Comparison of ENCODE assay signal across 1 cellular context in the genomic region with DNA sequence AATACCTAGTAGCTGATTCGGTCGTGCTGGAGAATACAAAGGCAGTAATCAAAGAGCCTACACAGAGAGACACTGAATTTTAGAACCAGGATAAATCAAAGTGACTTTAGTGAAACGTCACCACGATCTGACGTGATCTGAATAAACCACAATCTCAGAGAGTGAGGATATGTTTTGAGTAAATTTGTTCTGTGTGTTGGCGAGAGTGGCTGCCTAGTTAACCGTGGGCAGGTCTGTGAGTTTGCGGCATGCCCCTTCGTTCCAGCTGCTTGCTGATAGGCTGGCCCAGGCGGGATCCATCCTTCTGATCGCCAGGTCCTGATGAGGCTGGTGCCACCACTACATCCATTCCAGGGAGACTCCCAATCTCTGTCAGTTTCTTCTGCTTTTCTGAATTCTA.
A peak's percentile ranks its signal among the peaks of the same experiment; 100 is the strongest.
TF ChIP-seq lines count a peak whose summit lies in the region.

No MANE protein-coding gene starts in this region.

TF ChIP-seq in GM12878, 131 proteins besides CTCF, POLR2A, EP300 and RAD21 (continued from another document):
- TF ChIP-seq, protein P1, sequence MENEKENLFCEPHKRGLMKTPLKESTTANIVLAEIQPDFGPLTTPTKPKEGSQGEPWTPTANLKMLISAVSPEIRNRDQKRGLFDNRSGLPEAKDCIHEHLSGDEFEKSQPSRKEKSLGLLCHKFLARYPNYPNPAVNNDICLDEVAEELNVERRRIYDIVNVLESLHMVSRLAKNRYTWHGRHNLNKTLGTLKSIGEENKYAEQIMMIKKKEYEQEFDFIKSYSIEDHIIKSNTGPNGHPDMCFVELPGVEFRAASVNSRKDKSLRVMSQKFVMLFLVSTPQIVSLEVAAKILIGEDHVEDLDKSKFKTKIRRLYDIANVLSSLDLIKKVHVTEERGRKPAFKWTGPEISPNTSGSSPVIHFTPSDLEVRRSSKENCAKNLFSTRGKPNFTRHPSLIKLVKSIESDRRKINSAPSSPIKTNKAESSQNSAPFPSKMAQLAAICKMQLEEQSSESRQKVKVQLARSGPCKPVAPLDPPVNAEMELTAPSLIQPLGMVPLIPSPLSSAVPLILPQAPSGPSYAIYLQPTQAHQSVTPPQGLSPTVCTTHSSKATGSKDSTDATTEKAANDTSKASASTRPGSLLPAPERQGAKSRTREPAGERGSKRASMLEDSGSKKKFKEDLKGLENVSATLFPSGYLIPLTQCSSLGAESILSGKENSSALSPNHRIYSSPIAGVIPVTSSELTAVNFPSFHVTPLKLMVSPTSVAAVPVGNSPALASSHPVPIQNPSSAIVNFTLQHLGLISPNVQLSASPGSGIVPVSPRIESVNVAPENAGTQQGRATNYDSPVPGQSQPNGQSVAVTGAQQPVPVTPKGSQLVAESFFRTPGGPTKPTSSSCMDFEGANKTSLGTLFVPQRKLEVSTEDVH (IDR thresholded peaks at IDR 0.05; ENCODE audit: low read depth, partially characterized antibody): no peak
- TF ChIP-seq, protein P2, sequence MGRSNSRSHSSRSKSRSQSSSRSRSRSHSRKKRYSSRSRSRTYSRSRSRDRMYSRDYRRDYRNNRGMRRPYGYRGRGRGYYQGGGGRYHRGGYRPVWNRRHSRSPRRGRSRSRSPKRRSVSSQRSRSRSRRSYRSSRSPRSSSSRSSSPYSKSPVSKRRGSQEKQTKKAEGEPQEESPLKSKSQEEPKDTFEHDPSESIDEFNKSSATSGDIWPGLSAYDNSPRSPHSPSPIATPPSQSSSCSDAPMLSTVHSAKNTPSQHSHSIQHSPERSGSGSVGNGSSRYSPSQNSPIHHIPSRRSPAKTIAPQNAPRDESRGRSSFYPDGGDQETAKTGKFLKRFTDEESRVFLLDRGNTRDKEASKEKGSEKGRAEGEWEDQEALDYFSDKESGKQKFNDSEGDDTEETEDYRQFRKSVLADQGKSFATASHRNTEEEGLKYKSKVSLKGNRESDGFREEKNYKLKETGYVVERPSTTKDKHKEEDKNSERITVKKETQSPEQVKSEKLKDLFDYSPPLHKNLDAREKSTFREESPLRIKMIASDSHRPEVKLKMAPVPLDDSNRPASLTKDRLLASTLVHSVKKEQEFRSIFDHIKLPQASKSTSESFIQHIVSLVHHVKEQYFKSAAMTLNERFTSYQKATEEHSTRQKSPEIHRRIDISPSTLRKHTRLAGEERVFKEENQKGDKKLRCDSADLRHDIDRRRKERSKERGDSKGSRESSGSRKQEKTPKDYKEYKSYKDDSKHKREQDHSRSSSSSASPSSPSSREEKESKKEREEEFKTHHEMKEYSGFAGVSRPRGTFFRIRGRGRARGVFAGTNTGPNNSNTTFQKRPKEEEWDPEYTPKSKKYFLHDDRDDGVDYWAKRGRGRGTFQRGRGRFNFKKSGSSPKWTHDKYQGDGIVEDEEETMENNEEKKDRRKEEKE (IDR thresholded peaks at IDR 0.05): no peak
- TF ChIP-seq, protein P3, sequence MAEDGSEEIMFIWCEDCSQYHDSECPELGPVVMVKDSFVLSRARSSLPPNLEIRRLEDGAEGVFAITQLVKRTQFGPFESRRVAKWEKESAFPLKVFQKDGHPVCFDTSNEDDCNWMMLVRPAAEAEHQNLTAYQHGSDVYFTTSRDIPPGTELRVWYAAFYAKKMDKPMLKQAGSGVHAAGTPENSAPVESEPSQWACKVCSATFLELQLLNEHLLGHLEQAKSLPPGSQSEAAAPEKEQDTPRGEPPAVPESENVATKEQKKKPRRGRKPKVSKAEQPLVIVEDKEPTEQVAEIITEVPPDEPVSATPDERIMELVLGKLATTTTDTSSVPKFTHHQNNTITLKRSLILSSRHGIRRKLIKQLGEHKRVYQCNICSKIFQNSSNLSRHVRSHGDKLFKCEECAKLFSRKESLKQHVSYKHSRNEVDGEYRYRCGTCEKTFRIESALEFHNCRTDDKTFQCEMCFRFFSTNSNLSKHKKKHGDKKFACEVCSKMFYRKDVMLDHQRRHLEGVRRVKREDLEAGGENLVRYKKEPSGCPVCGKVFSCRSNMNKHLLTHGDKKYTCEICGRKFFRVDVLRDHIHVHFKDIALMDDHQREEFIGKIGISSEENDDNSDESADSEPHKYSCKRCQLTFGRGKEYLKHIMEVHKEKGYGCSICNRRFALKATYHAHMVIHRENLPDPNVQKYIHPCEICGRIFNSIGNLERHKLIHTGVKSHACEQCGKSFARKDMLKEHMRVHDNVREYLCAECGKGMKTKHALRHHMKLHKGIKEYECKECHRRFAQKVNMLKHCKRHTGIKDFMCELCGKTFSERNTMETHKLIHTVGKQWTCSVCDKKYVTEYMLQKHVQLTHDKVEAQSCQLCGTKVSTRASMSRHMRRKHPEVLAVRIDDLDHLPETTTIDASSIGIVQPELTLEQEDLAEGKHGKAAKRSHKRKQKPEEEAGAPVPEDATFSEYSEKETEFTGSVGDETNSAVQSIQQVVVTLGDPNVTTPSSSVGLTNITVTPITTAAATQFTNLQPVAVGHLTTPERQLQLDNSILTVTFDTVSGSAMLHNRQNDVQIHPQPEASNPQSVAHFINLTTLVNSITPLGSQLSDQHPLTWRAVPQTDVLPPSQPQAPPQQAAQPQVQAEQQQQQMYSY (CRISPR knock-in tag; IDR thresholded peaks at IDR 0.05): no peak
- TF ChIP-seq GATAD2B (conservative IDR thresholded peaks at IDR 0.05; ENCODE audit: low read depth) (0 out of 2 replicates have a peak, but pooled peaks have one; percentile 36), YY1 (IDR thresholded peaks at IDR 0.05; ENCODE audit: low read depth, low read length) (0 out of 2 replicates have a peak, but pooled peaks have one; percentile 38), WRNIP1 (IDR thresholded peaks at IDR 0.05; ENCODE audit: borderline replicate concordance, low read depth, low read length) (no peak), MTA2 (IDR thresholded peaks at IDR 0.05; ENCODE audit: low read depth) (peak; percentile 59), TBL1XR1 (IDR thresholded peaks at IDR 0.05; ENCODE audit: low read depth, low read length) (no peak), RB1 (IDR thresholded peaks at IDR 0.05; ENCODE audit: borderline replicate concordance) (no peak), FOS (IDR thresholded peaks at IDR 0.05; ENCODE audit: borderline replicate concordance, extremely low read depth, insufficient read length) (no peak), BMI1 (IDR thresholded peaks at IDR 0.05; ENCODE audit: borderline replicate concordance) (no peak), CHD1 (IDR thresholded peaks at IDR 0.05; ENCODE audit: low read depth, low read length) (no peak), ASH2L (IDR thresholded peaks at IDR 0.05; ENCODE audit: borderline replicate concordance, low read depth) (no peak), PAX8 (IDR thresholded peaks at IDR 0.05) (no peak), EED (IDR thresholded peaks at IDR 0.05; ENCODE audit: low read depth) (peak; percentile 50; the same call in 1 of the 2 replicates), FOXK2 (IDR thresholded peaks at IDR 0.05) (no peak), STAT1 (conservative IDR thresholded peaks at IDR 0.05) (no peak), RUNX3 (IDR thresholded peaks at IDR 0.05; ENCODE audit: low read length) (peak; percentile 92), ZSCAN29 (IDR thresholded peaks at IDR 0.05) (no peak)
- TF ChIP-seq, protein P4, sequence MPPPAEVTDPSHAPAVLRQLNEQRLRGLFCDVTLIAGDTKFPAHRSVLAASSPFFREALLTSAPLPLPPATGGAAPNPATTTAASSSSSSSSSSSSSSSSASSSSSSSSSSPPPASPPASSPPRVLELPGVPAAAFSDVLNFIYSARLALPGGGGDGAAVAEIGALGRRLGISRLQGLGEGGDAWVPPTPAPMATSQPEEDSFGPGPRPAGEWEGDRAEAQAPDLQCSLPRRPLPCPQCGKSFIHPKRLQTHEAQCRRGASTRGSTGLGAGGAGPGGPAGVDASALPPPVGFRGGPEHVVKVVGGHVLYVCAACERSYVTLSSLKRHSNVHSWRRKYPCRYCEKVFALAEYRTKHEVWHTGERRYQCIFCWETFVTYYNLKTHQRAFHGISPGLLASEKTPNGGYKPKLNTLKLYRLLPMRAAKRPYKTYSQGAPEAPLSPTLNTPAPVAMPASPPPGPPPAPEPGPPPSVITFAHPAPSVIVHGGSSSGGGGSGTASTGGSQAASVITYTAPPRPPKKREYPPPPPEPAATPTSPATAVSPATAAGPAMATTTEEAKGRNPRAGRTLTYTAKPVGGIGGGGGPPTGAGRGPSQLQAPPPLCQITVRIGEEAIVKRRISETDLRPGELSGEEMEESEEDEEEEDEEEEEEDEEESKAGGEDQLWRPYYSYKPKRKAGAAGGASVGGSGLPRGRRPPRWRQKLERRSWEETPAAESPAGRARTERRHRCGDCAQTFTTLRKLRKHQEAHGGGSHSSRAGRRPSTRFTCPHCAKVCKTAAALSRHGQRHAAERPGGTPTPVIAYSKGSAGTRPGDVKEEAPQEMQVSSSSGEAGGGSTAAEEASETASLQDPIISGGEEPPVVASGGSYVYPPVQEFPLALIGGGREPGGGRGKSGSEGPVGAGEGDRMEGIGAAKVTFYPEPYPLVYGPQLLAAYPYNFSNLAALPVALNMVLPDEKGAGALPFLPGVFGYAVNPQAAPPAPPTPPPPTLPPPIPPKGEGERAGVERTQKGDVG (CRISPR knock-in tag; IDR thresholded peaks at IDR 0.05): no peak
- TF ChIP-seq, protein P5, sequence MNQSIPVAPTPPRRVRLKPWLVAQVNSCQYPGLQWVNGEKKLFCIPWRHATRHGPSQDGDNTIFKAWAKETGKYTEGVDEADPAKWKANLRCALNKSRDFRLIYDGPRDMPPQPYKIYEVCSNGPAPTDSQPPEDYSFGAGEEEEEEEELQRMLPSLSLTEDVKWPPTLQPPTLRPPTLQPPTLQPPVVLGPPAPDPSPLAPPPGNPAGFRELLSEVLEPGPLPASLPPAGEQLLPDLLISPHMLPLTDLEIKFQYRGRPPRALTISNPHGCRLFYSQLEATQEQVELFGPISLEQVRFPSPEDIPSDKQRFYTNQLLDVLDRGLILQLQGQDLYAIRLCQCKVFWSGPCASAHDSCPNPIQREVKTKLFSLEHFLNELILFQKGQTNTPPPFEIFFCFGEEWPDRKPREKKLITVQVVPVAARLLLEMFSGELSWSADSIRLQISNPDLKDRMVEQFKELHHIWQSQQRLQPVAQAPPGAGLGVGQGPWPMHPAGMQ (IDR thresholded peaks at IDR 0.05; ENCODE audit: borderline replicate concordance): no peak
- TF ChIP-seq, protein P6, sequence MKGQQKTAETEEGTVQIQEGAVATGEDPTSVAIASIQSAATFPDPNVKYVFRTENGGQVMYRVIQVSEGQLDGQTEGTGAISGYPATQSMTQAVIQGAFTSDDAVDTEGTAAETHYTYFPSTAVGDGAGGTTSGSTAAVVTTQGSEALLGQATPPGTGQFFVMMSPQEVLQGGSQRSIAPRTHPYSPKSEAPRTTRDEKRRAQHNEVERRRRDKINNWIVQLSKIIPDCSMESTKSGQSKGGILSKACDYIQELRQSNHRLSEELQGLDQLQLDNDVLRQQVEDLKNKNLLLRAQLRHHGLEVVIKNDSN (IDR thresholded peaks at IDR 0.05; ENCODE audit: borderline replicate concordance, extremely low read length, insufficient read depth, low read depth, low read length): no peak
